ENCODE assay signal across 1 cellular context in the genomic region with DNA sequence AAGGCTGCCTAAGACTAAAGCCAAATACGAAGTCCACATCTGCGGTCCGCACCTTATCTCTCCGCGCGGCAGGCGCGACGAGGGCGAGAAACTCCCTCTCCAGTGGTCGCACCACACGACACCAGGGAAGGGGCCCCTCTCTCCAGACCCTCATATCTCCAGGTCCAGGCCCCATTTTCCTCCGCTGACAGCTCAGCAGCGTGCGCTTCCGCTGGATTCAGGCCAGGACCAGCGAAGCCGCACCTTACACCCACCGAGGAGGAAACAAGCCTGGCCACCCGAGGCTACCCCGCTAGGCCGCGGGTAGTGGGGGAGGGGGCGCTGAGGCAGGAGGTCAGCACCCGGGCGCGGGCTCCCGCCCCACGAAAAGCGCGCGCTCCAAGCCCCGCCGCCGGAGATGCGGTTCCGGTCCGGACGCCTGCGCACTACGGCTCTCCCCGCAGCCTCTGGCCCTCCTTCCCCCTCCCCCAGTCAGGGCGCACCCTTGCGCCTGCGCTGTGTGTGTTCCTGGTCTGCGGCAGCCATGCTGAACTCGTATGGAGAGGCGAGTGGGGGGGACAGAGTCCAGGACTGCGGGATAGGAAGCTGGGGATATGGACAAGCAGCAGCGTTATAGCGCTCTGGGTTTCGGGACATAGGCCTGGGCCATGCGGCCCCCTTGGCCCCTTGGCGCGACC.
TF ChIP-seq lines count a peak whose summit lies in the region.

Gene BRD2, plus strand, starts transcription at position 502 of the 677 bp plus-strand sequence. CDS start 4,305 bp downstream, outside the sequence.

TF ChIP-seq in HEK293, 187 proteins besides CTCF, POLR2A, EP300 and RAD21 (continued from another document and continues in another):
- TF ChIP-seq, protein P1, sequence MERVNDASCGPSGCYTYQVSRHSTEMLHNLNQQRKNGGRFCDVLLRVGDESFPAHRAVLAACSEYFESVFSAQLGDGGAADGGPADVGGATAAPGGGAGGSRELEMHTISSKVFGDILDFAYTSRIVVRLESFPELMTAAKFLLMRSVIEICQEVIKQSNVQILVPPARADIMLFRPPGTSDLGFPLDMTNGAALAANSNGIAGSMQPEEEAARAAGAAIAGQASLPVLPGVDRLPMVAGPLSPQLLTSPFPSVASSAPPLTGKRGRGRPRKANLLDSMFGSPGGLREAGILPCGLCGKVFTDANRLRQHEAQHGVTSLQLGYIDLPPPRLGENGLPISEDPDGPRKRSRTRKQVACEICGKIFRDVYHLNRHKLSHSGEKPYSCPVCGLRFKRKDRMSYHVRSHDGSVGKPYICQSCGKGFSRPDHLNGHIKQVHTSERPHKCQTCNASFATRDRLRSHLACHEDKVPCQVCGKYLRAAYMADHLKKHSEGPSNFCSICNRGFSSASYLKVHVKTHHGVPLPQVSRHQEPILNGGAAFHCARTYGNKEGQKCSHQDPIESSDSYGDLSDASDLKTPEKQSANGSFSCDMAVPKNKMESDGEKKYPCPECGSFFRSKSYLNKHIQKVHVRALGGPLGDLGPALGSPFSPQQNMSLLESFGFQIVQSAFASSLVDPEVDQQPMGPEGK (tag by site-specific recombination; IDR thresholded peaks at IDR 0.05): peak; percentile 97
- TF ChIP-seq ZNF138 (tag by site-specific recombination; IDR thresholded peaks at IDR 0.05; ENCODE audit: borderline replicate concordance) (no peak), ZBTB17 (tag by site-specific recombination; IDR thresholded peaks at IDR 0.05) (peak; percentile 46; the same call in 1 of the 2 replicates), ZNF391 (tag by site-specific recombination; IDR thresholded peaks at IDR 0.05; ENCODE audit: borderline replicate concordance, low read depth) (peak; percentile 58; the same call in 1 of the 2 replicates), ZNF701 (tag by site-specific recombination; IDR thresholded peaks at IDR 0.05) (no peak), ZNF596 (tag by site-specific recombination; IDR thresholded peaks at IDR 0.05) (no peak; the same call in 1 of the 2 replicates), ZNF645 (tag by site-specific recombination; IDR thresholded peaks at IDR 0.05) (peak; percentile 81; the same call in 1 of the 2 replicates), ZNF324 (tag by site-specific recombination; IDR thresholded peaks at IDR 0.05) (peak; percentile 86), ZNF585B (tag by site-specific recombination; IDR thresholded peaks at IDR 0.05) (no peak), ZNF248 (tag by site-specific recombination; IDR thresholded peaks at IDR 0.05) (no peak), ZFP3 (tag by site-specific recombination; IDR thresholded peaks at IDR 0.05; ENCODE audit: low read depth) (no peak), ZNF558 (tag by site-specific recombination; IDR thresholded peaks at IDR 0.05) (no peak; the same call in 1 of the 2 replicates), KLF9 (tag by site-specific recombination; IDR thresholded peaks at IDR 0.05; ENCODE audit: low read depth) (peak; percentile 47), HIC1 (tag by site-specific recombination; IDR thresholded peaks at IDR 0.05) (peak; percentile 86; the same call in 1 of the 2 replicates), GLI2 (tag by site-specific recombination; IDR thresholded peaks at IDR 0.05; ENCODE audit: borderline replicate concordance, low read depth) (no peak), ZNF140 (tag by site-specific recombination; IDR thresholded peaks at IDR 0.05) (no peak), ZNF677 (tag by site-specific recombination; IDR thresholded peaks at IDR 0.05) (no peak), ZNF555 (tag by site-specific recombination; conservative IDR thresholded peaks at IDR 0.05) (no peak), ZNF785 (tag by site-specific recombination; IDR thresholded peaks at IDR 0.05) (peak; percentile 69; the same call in 1 of the 2 replicates), ZNF335 (tag by site-specific recombination; conservative IDR thresholded peaks at IDR 0.05) (peak; percentile 79), ZNF654 (tag by site-specific recombination; IDR thresholded peaks at IDR 0.05; ENCODE audit: low read depth) (no peak), BCL11B (tag by site-specific recombination; IDR thresholded peaks at IDR 0.05; ENCODE audit: low read depth) (peak; percentile 70; the same call in 1 of the 2 replicates), ZSCAN5A (tag by site-specific recombination; IDR thresholded peaks at IDR 0.05) (peak; percentile 71; the same call in 1 of the 2 replicates), ZNF473 (tag by site-specific recombination; IDR thresholded peaks at IDR 0.05) (no peak), ZXDB (tag by site-specific recombination; IDR thresholded peaks at IDR 0.05) (peak; percentile 82), ZNF423 (tag by site-specific recombination; IDR thresholded peaks at IDR 0.05) (peak; percentile 85), ZNF302 (tag by site-specific recombination; IDR thresholded peaks at IDR 0.05; ENCODE audit: low read depth) (no peak), ZFP41 (tag by site-specific recombination; IDR thresholded peaks at IDR 0.05; ENCODE audit: borderline replicate concordance) (no peak), SP3 (tag by site-specific recombination; IDR thresholded peaks at IDR 0.05) (peak; percentile 65)
- TF ChIP-seq, protein P2, sequence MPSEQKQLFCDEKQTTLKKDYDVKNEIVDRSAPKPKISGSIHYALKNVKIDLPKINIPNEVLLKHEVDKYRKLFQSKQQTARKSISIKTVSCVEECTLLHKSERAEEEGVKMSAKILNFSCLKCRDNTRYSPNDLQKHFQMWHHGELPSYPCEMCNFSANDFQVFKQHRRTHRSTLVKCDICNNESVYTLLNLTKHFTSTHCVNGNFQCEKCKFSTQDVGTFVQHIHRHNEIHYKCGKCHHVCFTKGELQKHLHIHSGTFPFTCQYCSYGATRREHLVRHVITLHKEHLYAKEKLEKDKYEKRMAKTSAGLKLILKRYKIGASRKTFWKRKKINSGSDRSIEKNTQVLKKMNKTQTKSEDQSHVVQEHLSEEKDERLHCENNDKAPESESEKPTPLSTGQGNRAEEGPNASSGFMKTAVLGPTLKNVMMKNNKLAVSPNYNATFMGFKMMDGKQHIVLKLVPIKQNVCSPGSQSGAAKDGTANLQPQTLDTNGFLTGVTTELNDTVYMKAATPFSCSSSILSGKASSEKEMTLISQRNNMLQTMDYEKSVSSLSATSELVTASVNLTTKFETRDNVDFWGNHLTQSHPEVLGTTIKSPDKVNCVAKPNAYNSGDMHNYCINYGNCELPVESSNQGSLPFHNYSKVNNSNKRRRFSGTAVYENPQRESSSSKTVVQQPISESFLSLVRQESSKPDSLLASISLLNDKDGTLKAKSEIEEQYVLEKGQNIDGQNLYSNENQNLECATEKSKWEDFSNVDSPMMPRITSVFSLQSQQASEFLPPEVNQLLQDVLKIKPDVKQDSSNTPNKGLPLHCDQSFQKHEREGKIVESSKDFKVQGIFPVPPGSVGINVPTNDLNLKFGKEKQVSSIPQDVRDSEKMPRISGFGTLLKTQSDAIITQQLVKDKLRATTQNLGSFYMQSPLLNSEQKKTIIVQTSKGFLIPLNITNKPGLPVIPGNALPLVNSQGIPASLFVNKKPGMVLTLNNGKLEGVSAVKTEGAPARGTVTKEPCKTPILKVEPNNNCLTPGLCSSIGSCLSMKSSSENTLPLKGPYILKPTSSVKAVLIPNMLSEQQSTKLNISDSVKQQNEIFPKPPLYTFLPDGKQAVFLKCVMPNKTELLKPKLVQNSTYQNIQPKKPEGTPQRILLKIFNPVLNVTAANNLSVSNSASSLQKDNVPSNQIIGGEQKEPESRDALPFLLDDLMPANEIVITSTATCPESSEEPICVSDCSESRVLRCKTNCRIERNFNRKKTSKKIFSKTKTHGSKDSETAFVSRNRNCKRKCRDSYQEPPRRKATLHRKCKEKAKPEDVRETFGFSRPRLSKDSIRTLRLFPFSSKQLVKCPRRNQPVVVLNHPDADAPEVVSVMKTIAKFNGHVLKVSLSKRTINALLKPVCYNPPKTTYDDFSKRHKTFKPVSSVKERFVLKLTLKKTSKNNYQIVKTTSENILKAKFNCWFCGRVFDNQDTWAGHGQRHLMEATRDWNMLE (tag by site-specific recombination; conservative IDR thresholded peaks at IDR 0.05; ENCODE audit: low read depth): 0 out of 2 replicates have a peak, but pooled peaks have one; percentile 11
- TF ChIP-seq, protein P3, sequence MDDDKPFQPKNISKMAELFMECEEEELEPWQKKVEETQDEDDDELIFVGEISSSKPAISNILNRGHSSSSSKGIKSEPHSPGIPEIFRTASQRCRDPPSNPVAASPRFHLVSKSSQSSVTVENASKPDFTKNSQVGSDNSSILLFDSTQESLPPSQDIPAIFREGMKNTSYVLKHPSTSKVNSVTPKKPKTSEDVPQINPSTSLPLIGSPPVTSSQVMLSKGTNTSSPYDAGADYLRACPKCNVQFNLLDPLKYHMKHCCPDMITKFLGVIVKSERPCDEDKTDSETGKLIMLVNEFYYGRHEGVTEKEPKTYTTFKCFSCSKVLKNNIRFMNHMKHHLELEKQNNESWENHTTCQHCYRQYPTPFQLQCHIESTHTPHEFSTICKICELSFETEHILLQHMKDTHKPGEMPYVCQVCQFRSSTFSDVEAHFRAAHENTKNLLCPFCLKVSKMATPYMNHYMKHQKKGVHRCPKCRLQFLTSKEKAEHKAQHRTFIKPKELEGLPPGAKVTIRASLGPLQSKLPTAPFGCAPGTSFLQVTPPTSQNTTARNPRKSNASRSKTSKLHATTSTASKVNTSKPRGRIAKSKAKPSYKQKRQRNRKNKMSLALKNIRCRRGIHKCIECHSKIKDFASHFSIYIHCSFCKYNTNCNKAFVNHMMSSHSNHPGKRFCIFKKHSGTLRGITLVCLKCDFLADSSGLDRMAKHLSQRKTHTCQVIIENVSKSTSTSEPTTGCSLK (tag by site-specific recombination; IDR thresholded peaks at IDR 0.05): no peak
- TF ChIP-seq, protein P4, sequence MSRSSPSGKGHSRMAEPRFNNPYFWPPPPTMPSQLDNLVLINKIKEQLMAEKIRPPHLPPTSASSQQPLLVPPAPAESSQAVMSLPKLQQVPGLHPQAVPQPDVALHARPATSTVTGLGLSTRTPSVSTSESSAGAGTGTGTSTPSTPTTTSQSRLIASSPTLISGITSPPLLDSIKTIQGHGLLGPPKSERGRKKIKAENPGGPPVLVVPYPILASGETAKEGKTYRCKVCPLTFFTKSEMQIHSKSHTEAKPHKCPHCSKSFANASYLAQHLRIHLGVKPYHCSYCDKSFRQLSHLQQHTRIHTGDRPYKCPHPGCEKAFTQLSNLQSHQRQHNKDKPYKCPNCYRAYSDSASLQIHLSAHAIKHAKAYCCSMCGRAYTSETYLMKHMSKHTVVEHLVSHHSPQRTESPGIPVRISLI (tag by site-specific recombination; IDR thresholded peaks at IDR 0.05): no peak
- TF ChIP-seq, protein P5, sequence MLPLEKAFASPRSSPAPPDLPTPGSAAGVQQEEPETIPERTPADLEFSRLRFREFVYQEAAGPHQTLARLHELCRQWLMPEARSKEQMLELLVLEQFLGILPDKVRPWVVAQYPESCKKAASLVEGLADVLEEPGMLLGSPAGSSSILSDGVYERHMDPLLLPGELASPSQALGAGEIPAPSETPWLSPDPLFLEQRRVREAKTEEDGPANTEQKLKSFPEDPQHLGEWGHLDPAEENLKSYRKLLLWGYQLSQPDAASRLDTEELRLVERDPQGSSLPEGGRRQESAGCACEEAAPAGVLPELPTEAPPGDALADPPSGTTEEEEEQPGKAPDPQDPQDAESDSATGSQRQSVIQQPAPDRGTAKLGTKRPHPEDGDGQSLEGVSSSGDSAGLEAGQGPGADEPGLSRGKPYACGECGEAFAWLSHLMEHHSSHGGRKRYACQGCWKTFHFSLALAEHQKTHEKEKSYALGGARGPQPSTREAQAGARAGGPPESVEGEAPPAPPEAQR (tag by site-specific recombination; IDR thresholded peaks at IDR 0.05): no peak
